27 cellular contexts compared by ENCODE assay signal in genomic region chr4:21801661-21802355, GRCh38.
A peak's percentile ranks its signal among the peaks of the same experiment; 100 is the strongest.
DNase-seq lines count a peak whose midpoint lies in the region; ATAC-seq and TF ChIP-seq lines count a peak whose summit lies in the region.
"Had no signal": no experiment of that assay in that cellular context is flagged by ENCODE, and none has a peak within 500 bp of the region (broad histone marks: within the 10 kb centered on the region; RNA-seq: fewer than 3 reads in every experiment).

No MANE protein-coding gene starts in this region.

- no peak overlapping the region for H2AK5ac ChIP-seq in mesenchymal stem cell (ENCODE audit: low read length, severe bottlenecking)

- H3K9me2 ChIP-seq in PC-3 (replicated peaks; ENCODE audit: low read length): no peaks in the 10 kb centered on the region

- H3K23ac ChIP-seq in mesenchymal stem cell (ENCODE audit: low read length in 2 of 2): no peak overlapping the region

- H3K79me2 ChIP-seq in ACC112 (ENCODE audit: control insufficient read depth, insufficient read depth, low read length, unreplicated experiment) (no peaks in the 10 kb centered on the region), PC-3 (ENCODE audit: low read length) (no peaks in the 10 kb centered on the region)

- H4K8ac ChIP-seq in mesenchymal stem cell (ENCODE audit: low read length): no peak overlapping the region

- TF ChIP-seq CTCF in PC-3 (conservative IDR thresholded peaks at IDR 0.05; ENCODE audit: low read depth, low read length) (no peak), choroid plexus epithelial cell (conservative IDR thresholded peaks at IDR 0.05; ENCODE audit: low read depth, low read length) (no peak), suprapubic skin (IDR thresholded peaks at IDR 0.05) (no peak), left lung (IDR thresholded peaks at IDR 0.05) (no peak)

- H2BK12ac ChIP-seq in mesenchymal stem cell (ENCODE audit: low read length in 2 of 2): no peak overlapping the region

- no TSS peak for BruUV-seq in PC-3 (replicated peaks; lab: Mats Ljungman, UMichigan)

- H3K36me3 ChIP-seq in ACC112 (ENCODE audit: insufficient read depth, low read length): no peaks in the 10 kb centered on the region
- H3K36me3 ChIP-seq in PC-3 (ENCODE audit: low read depth, low read length): no peaks in the 10 kb centered on the region
- no peaks in the 10 kb centered on the region for H3K36me3 ChIP-seq in mesenchymal stem cell (ENCODE audit: control insufficient read depth in 1 of 2, insufficient read depth in 2 of 2, low read depth in 1 of 2, low read length in 2 of 2)
- H3K36me3 ChIP-seq in suprapubic skin: no peaks in the 10 kb centered on the region
- no peaks in the 10 kb centered on the region for H3K36me3 ChIP-seq in left lung
- H3K36me3 ChIP-seq: heart right ventricle, stomach, upper lobe of left lung had no signal

- POLR2A ChIA-PET in PC-3 (lab: Charles Lee; ENCODE audit: unreplicated experiment): no interaction called here

- no peaks in the 10 kb centered on the region for H3K79me1 ChIP-seq in mesenchymal stem cell (replicated peaks; ENCODE audit: low read length, poor library complexity, severe bottlenecking)

- intact Hi-C loops in PC-3 (cut with micrococcal nuclease): loop anchor here (1.0 kb wide), 1 partner anchor 99 kb away; no protein-coding TSS in a partner anchor
- intact Hi-C loops in left lung (cut with DNase I): no loop called here

- no peaks in the 10 kb centered on the region for H4K20me1 ChIP-seq in PC-3 (ENCODE audit: low read length)

- H3K4me2 ChIP-seq in PC-3 (ENCODE audit: low read length) (peak overlapping the region; percentile 51), mesenchymal stem cell (ENCODE audit: low read length, poor library complexity, severe bottlenecking) (no peak overlapping the region)

- TF ChIP-seq POLR2A in suprapubic skin (IDR thresholded peaks at IDR 0.05): no peak

- TF ChIP-seq EP300 in suprapubic skin (IDR thresholded peaks at IDR 0.05): no peak

- H3K9me3 ChIP-seq in PC-3 (ENCODE audit: low read length) (no peaks in the 10 kb centered on the region), mesenchymal stem cell (ENCODE audit: control insufficient read depth, low read length) (no peaks in the 10 kb centered on the region), suprapubic skin (no peaks in the 10 kb centered on the region), left lung (no peaks in the 10 kb centered on the region)
- H3K9me3 ChIP-seq: heart right ventricle, stomach, upper lobe of left lung had no signal

- no peak overlapping the region for H2BK15ac ChIP-seq in mesenchymal stem cell (ENCODE audit: low read depth, poor library complexity, severe bottlenecking)

- peak overlapping the region; percentile 32 for H2AFZ ChIP-seq in ACC112 (ENCODE audit: low read length, unreplicated experiment)
- no peak overlapping the region for H2AFZ ChIP-seq in PC-3 (ENCODE audit: low read length)
- no peak overlapping the region for H2AFZ ChIP-seq in mesenchymal stem cell (ENCODE audit: low read depth, low read length)

- CTCF ChIA-PET in PC-3 (lab: Charles Lee): no interaction called here

- DNase-seq in PC-3 (peak; percentile 9), choroid plexus epithelial cell (ENCODE audit: low read depth) (peak; percentile 67), mesenchymal stem cell (no peak), suprapubic skin (ENCODE audit: low spot score in 2 of 2) (no peak), NCI-H69 (lab: John Stamatoyannopoulos, UW) (no peak), left lung (no peak)
- DNase-seq: activated CD4-positive, alpha-beta T cell treated with anti-CD3 and anti-CD28 coated beads for 36 hours; activated naive CD8-positive, alpha-beta T cell treated with anti-CD3 and anti-CD28 coated beads, Interleukin-2, amount 10 ng/mL, durations not matched to agents 7 days and 5 days; caudate nucleus; DMS153; effector CD4-positive, alpha-beta T cell; heart right ventricle; immature natural killer cell; MV-4-11; natural killer cell; NCI-H187 treated with DMSO at 0.1 percent for 48 hours; NCI-H446; posterior cingulate gyrus; small intestine; stimulated activated CD4-positive, alpha-beta T cell treated with anti-CD3 and anti-CD28 coated beads, Interleukin-4, amount 100 ng/mL, for 1 hour; stomach; T-cell; upper lobe of left lung had no signal

- ATAC-seq in PC-3 (peak; percentile 40), HG03097 (IDR thresholded peaks at IDR 0.05; ENCODE audit: low FRiP score, unreplicated experiment) (no peak), left lung (no peak)
- ATAC-seq: activated CD4-positive, alpha-beta T cell treated with anti-CD3 and anti-CD28 coated beads for 36 hours; esophagus mucosa; heart right ventricle; natural killer cell; T-cell had no signal

- H3K4me1 ChIP-seq in ACC112 (ENCODE audit: control insufficient read depth, insufficient read depth, low read length, unreplicated experiment): peaks cover 12% of the 10 kb centered on the region
- H3K4me1 ChIP-seq in PC-3 (ENCODE audit: insufficient read depth, low read length): peaks cover 15% of the 10 kb centered on the region
- H3K4me1 ChIP-seq in mesenchymal stem cell (ENCODE audit: control insufficient read depth, insufficient read depth, low read depth, low read length): peaks cover 2% of the 10 kb centered on the region
- H3K4me1 ChIP-seq in suprapubic skin: no peaks in the 10 kb centered on the region
- H3K4me1 ChIP-seq in left lung: no peaks in the 10 kb centered on the region
- H3K4me1 ChIP-seq: heart right ventricle, stomach, upper lobe of left lung had no signal

- H3K4me3 ChIP-seq in ACC112 (ENCODE audit: low read depth, low read length) (no peak overlapping the region), PC-3 (ENCODE audit: low read length) (no peak overlapping the region), choroid plexus epithelial cell (ENCODE audit: low read depth, low read length) (no peak overlapping the region), mesenchymal stem cell (ENCODE audit: insufficient read depth in 1 of 2, low read depth in 1 of 2, low read length in 2 of 2) (no peak overlapping the region), suprapubic skin (no peak overlapping the region), left lung (no peak overlapping the region)
- H3K4me3 ChIP-seq: heart right ventricle, lung, stomach, upper lobe of left lung had no signal

- H2BK5ac ChIP-seq in mesenchymal stem cell (ENCODE audit: low read depth, low read length, poor library complexity, severe bottlenecking): peak overlapping the region; percentile 25

- H3K27ac ChIP-seq in ACC112 (ENCODE audit: low read depth, low read length) (peak overlapping the region; percentile 88), PC-3 (ENCODE audit: low read length) (no peak overlapping the region), mesenchymal stem cell (ENCODE audit: low read length, poor library complexity, severe bottlenecking) (peak overlapping the region; percentile 73), suprapubic skin (no peak overlapping the region), left lung (no peak overlapping the region)
- H3K27ac ChIP-seq: heart right ventricle, stomach, upper lobe of left lung had no signal

- H3K9ac ChIP-seq in PC-3 (ENCODE audit: low read length): no peak overlapping the region
- peak overlapping the region; percentile 42 for H3K9ac ChIP-seq in mesenchymal stem cell (ENCODE audit: low read length)

- H3F3A ChIP-seq in PC-3 (ENCODE audit: low read length, unreplicated experiment): no peaks in the 10 kb centered on the region

- H3K27me3 ChIP-seq in ACC112 (ENCODE audit: insufficient read depth, low read length) (no peaks in the 10 kb centered on the region), PC-3 (ENCODE audit: low read length) (no peaks in the 10 kb centered on the region), mesenchymal stem cell (ENCODE audit: control insufficient read depth in 1 of 2, insufficient read depth in 1 of 2, low read length in 2 of 2) (no peaks in the 10 kb centered on the region), suprapubic skin (no peaks in the 10 kb centered on the region), left lung (no peaks in the 10 kb centered on the region)
- H3K27me3 ChIP-seq: heart right ventricle, stomach, upper lobe of left lung had no signal

- no peak overlapping the region for H3K18ac ChIP-seq in mesenchymal stem cell (ENCODE audit: low read depth in 1 of 2, low read length in 2 of 2)

- no peak overlapping the region for H4K91ac ChIP-seq in mesenchymal stem cell (ENCODE audit: low read length)

- no peak overlapping the region for H3K4ac ChIP-seq in mesenchymal stem cell (ENCODE audit: low read depth in 1 of 2, low read length in 2 of 2)

- H2BK120ac ChIP-seq in mesenchymal stem cell (ENCODE audit: low read depth, low read length): no peak overlapping the region

- H3K14ac ChIP-seq in mesenchymal stem cell (ENCODE audit: low read length in 2 of 2): no peak overlapping the region

- 95% methylated on average over 3 of the region's 4 CpGs for WGBS in mesenchymal stem cell
- WGBS in suprapubic skin: 92% methylated on average over 4 of the region's 4 CpGs

Comparison
In these comparisons a context has a peak if more than half of its experiments do, and no peak if none do; other contexts are left out.
1. H3K27ac ChIP-seq: peak in ACC112 (single experiment) and mesenchymal stem cell (single experiment); none in PC-3 (single experiment), suprapubic skin (single experiment) and left lung (0 of 2).
2. DNase-seq: peak in PC-3 (single experiment) and choroid plexus epithelial cell (single experiment); none in mesenchymal stem cell (single experiment), suprapubic skin (0 of 2), NCI-H69 (single experiment) and left lung (0 of 2).